3 cellular contexts compared by ENCODE assay signal in the genomic region with DNA sequence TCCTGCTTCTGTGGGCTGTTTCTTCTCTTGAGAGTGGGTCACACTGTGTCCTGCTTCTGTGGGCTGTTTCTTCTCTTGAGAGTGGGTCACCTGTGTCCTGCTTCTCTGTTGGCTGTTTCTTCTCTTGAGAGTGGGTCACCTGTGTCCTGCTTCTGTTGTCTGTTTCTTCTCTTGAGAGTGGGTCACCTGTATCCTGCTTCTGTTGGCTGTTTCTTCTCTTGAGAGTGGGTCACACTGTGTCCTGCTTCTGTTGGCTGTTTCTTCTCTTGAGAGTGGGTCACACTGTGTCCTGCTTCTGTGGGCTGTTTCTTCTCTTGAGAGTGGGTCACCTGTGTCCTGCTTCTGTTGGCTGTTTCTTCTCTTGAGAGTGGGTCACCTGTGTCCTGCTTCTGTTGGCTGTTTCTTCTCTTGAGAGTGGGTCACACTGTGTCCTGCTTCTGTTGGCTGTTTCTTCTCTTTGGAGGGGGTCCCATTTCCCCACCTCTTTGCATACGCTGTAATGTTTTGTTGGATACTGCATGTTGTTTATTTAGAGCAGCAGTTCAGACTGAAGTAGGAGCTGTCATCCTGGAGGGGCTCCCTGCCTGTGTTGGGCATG. TPM values are rescaled to one million over a fixed set of nuclear protein-coding genes. Genes with fewer than 3 reads are reported as not detected.
"Had no signal": no experiment of that assay in that cellular context is flagged by ENCODE, and none has a peak within 500 bp of the region (broad histone marks: within the 10 kb centered on the region; RNA-seq: fewer than 3 reads in every experiment).

No MANE protein-coding gene starts in this region.

RNA-seq across cellular contexts. Expression of a gene that starts 28.6 kb away (rescaled TPM):
- total RNA-seq: M059J, RPMI7951 had no signal
- polyA plus RNA-seq: IgD-negative memory B cell had no signal
